Comparison of ENCODE assay signal across 13 cellular contexts in the genomic region with DNA sequence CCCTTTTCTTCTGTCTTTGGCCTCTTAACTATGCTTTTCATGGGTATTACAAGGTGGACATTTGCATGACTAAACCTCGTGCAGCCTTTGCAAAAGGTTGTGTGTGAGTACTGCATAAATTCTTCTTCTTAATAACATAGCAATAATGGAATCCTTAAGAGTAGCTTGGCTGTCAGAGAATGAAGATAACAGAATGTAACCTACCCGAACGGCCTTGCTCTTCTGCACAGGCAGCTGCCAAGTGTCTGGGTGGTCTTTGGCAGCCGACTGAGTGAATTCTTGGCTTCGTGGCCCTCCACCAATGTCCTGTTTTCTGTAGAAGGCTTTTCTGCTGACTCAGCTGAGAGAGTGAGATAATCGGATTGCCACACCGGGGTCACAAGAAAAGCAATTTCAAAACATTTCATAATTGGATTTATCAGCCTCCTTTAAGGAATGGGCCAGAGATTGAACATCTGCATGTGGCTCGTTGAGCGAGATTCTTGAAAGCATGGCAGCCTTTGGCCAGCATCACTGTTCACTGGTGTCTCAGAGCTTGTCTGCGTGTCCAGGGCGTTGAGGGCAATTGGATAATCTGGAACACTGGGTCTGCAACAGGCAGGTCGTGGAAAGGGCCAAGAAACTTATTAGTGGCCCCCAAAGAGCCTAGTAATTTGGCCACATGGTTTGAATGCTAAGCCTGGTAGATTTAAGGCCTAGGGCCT. TPM values are rescaled to one million over a fixed set of nuclear protein-coding genes. Genes with fewer than 3 reads are reported as not detected.
DNase-seq lines count a peak whose midpoint lies in the region; ATAC-seq and TF ChIP-seq lines count a peak whose summit lies in the region.
"Had no signal": no experiment of that assay in that cellular context is flagged by ENCODE, and none has a peak within 500 bp of the region (broad histone marks: within the 10 kb centered on the region; RNA-seq: fewer than 3 reads in every experiment).

No MANE protein-coding gene starts in this region.

- H3K4me3 ChIP-seq in cardiac fibroblast (replicated peaks in 1 of 2; ENCODE audit: low read depth in 2 of 2, low read length in 2 of 2) (no peak overlapping the region), SK-N-SH (ENCODE audit: low read depth in 2 of 2, low read length in 1 of 2) (no peak overlapping the region)

- no peak for DNase-seq in stimulated activated naive CD8-positive, alpha-beta T cell treated with anti-CD3 and anti-CD28 coated beads, Interleukin-15, Interleukin-2, amounts not matched to agents 100 U/mL and 50 U/mL, for 24 hours
- peak; percentile 44 to 96 for DNase-seq in cardiac fibroblast (ENCODE audit: low read depth in 2 of 2)
- DNase-seq in mucosa of gallbladder (ENCODE audit: low spot score): peak; percentile 65
- no peak for DNase-seq in SK-N-SH
- DNase-seq in substantia nigra (lab: John Stamatoyannopoulos, UW): no peak
- no peak for DNase-seq in GM19238 (ENCODE audit: insufficient read length, low spot score)
- DNase-seq in NCI-H2171 (lab: John Stamatoyannopoulos, UW): no peak
- DNase-seq: BE2C, GF-D8, NCI-H2081 had no signal

- no peaks in the 10 kb centered on the region for H3K79me2 ChIP-seq in SK-N-SH (ENCODE audit: insufficient read depth)

- H3F3A ChIP-seq in SK-N-SH (replicated peaks; ENCODE audit: insufficient read depth): no peaks in the 10 kb centered on the region

- CTCF ChIA-PET in SK-N-SH (lab: Yijun Ruan, JAX): no interaction called here

- no peak for ATAC-seq in stimulated activated naive CD8-positive, alpha-beta T cell treated with anti-CD3 and anti-CD28 coated beads, Interleukin-15, Interleukin-2, amounts not matched to agents 100 U/mL and 50 U/mL, for 24 hours
- ATAC-seq: stimulated activated effector memory CD8-positive, alpha-beta T cell treated with anti-CD3 and anti-CD28 coated beads, Interleukin-12 subunit alpha, Interleukin-12 subunit beta, amount 100 ng/mL, for 72 hours had no signal

- no peak overlapping the region for H3K27ac ChIP-seq in SK-N-SH (ENCODE audit: low read depth in 2 of 2, low read length in 1 of 2)
- H3K27ac ChIP-seq in substantia nigra (ENCODE audit: low read depth, low read length, poor library complexity, severe bottlenecking): no peak overlapping the region

- H3K9me3 ChIP-seq in SK-N-SH: no peaks in the 10 kb centered on the region
- H3K9me3 ChIP-seq: BE2C had no signal

- no peaks in the 10 kb centered on the region for H3K27me3 Mint-ChIP-seq in stimulated activated naive CD8-positive, alpha-beta T cell treated with anti-CD3 and anti-CD28 coated beads, Interleukin-15, Interleukin-2, amounts not matched to agents 100 ng/mL and 50 ng/mL, for 24 hours

- POLR2A ChIA-PET in SK-N-SH (lab: Yijun Ruan, JAX): no interaction called here

- no peak overlapping the region for H3K4me3 Mint-ChIP-seq in stimulated activated naive CD8-positive, alpha-beta T cell treated with anti-CD3 and anti-CD28 coated beads, Interleukin-15, Interleukin-2, amounts not matched to agents 100 ng/mL and 50 ng/mL, for 24 hours
- H3K4me3 Mint-ChIP-seq: stimulated activated effector memory CD8-positive, alpha-beta T cell treated with anti-CD3 and anti-CD28 coated beads, Interleukin-12 subunit alpha, Interleukin-12 subunit beta, amount 100 ng/mL, for 72 hours had no signal

- WGBS in SK-N-SH (ENCODE audit: low lambda C conversion rate): 17% methylated on average over 12 of the region's 12 CpGs

- TF ChIP-seq CTCF in cardiac fibroblast (IDR thresholded peaks at IDR 0.05; ENCODE audit: low read depth, low read length) (no peak), SK-N-SH (IDR thresholded peaks at IDR 0.05) (no peak)

- no peaks in the 10 kb centered on the region for H3K9me3 Mint-ChIP-seq in stimulated activated naive CD8-positive, alpha-beta T cell treated with anti-CD3 and anti-CD28 coated beads, Interleukin-15, Interleukin-2, amounts not matched to agents 100 ng/mL and 50 ng/mL, for 24 hours
- H3K9me3 Mint-ChIP-seq: activated T-helper 2 cell treated with anti-CD3 and anti-CD28 coated beads, Interferon-gamma antibody, Interleukin-2, Interleukin-4, amounts not matched to agents 10 μg/mL and 5 μg/mL and 100 μg/mL, durations not matched to agents 14 hours and 24 hours and 36 hours; stimulated activated effector memory CD8-positive, alpha-beta T cell treated with anti-CD3 and anti-CD28 coated beads, Interleukin-12 subunit alpha, Interleukin-12 subunit beta, amount 100 ng/mL, for 72 hours had no signal

- no peak overlapping the region for H3K4me2 ChIP-seq in SK-N-SH

- TF ChIP-seq RAD21 in SK-N-SH (IDR thresholded peaks at IDR 0.05; ENCODE audit: low read length): no peak

- H3K27ac Mint-ChIP-seq in stimulated activated naive CD8-positive, alpha-beta T cell treated with anti-CD3 and anti-CD28 coated beads, Interleukin-15, Interleukin-2, amounts not matched to agents 100 ng/mL and 50 ng/mL, for 24 hours: peak overlapping the region; percentile 11
- H3K27ac Mint-ChIP-seq: activated T-helper 2 cell treated with anti-CD3 and anti-CD28 coated beads, Interferon-gamma antibody, Interleukin-2, Interleukin-4, amounts not matched to agents 10 μg/mL and 5 μg/mL and 100 μg/mL, durations not matched to agents 14 hours and 24 hours and 36 hours; stimulated activated effector memory CD8-positive, alpha-beta T cell treated with anti-CD3 and anti-CD28 coated beads, Interleukin-12 subunit alpha, Interleukin-12 subunit beta, amount 100 ng/mL, for 72 hours had no signal

- H4K20me1 ChIP-seq in SK-N-SH (ENCODE audit: insufficient read depth): no peaks in the 10 kb centered on the region

- no peaks in the 10 kb centered on the region for H3K4me1 ChIP-seq in SK-N-SH (ENCODE audit: control insufficient read depth in 1 of 2, insufficient read depth in 2 of 2, low read depth in 1 of 2, low read length in 1 of 2)
- H3K4me1 ChIP-seq: BE2C had no signal

- H3K36me3 Mint-ChIP-seq in stimulated activated naive CD8-positive, alpha-beta T cell treated with anti-CD3 and anti-CD28 coated beads, Interleukin-15, Interleukin-2, amounts not matched to agents 100 ng/mL and 50 ng/mL, for 24 hours (ENCODE audit: low read depth): peaks cover 86% of the 10 kb centered on the region

- H3K4me1 Mint-ChIP-seq in stimulated activated naive CD8-positive, alpha-beta T cell treated with anti-CD3 and anti-CD28 coated beads, Interleukin-15, Interleukin-2, amounts not matched to agents 100 ng/mL and 50 ng/mL, for 24 hours (ENCODE audit: low read depth): peaks cover 76% of the 10 kb centered on the region

- H3K27me3 ChIP-seq in SK-N-SH (ENCODE audit: insufficient read depth): peaks cover 89% of the 10 kb centered on the region

- TF ChIP-seq EP300 in SK-N-SH (IDR thresholded peaks at IDR 0.05; ENCODE audit: borderline replicate concordance in 1 of 2, low read depth in 1 of 2, low read length in 1 of 2): no peak

- H3K9me2 ChIP-seq in SK-N-SH: no peaks in the 10 kb centered on the region

- no peaks in the 10 kb centered on the region for H3K36me3 ChIP-seq in SK-N-SH (replicated peaks in 1 of 2; ENCODE audit: control insufficient read depth in 1 of 2, insufficient read depth in 2 of 2, low read length in 1 of 2)
- H3K36me3 ChIP-seq: BE2C had no signal

- H3K9ac ChIP-seq in SK-N-SH: no peak overlapping the region

- H2AFZ ChIP-seq in SK-N-SH (ENCODE audit: low read depth): no peak overlapping the region

TF ChIP-seq in SK-N-SH, 30 proteins besides CTCF, POLR2A, EP300 and RAD21:
- TF ChIP-seq TCF12 (IDR thresholded peaks at IDR 0.05) (no peak), NRF1 (IDR thresholded peaks at IDR 0.05; ENCODE audit: low read depth, low read length) (no peak)

RNA-seq across cellular contexts. Expression of gene IRF8, which starts 13.5 kb away (rescaled TPM):
- total RNA-seq in mucosa of gallbladder: 29.6 TPM
- polyA plus RNA-seq in SK-N-SH (2012; rRNA removed): not detected in 2 replicates
- polyA plus RNA-seq in SK-N-SH (2012; cell fraction: cytosol; rRNA removed): not detected in 2 replicates
- not detected in 2 replicates for polyA plus RNA-seq in SK-N-SH (2012; cell fraction: nucleus; rRNA removed)

Comparison
In these comparisons a context has a peak if more than half of its experiments do, and no peak if none do; other contexts are left out.
1. DNase-seq: peak in cardiac fibroblast (2 of 2) and mucosa of gallbladder (single experiment); none in stimulated activated naive CD8-positive, alpha-beta T cell treated with anti-CD3 and anti-CD28 coated beads, Interleukin-15, Interleukin-2, amounts not matched to agents 100 U/mL and 50 U/mL, for 24 hours (single experiment), SK-N-SH (single experiment), substantia nigra (0 of 49), GM19238 (single experiment) and NCI-H2171 (single experiment).